5 cellular contexts compared by ENCODE assay signal in genomic region chr16:65441501-65441900, GRCh38.
"Had no signal": no experiment of that assay in that cellular context is flagged by ENCODE, and none has a peak within 500 bp of the region (broad histone marks: within the 10 kb centered on the region; RNA-seq: fewer than 3 reads in every experiment).

No MANE protein-coding gene starts in this region.

- DNase-seq: GM23248, GOT3, H7, HCEC 1CT, IMR-90 had no signal

- H3K4me3 ChIP-seq: GM23248 had no signal

- H3K27ac ChIP-seq: GM23248 had no signal
